9 cellular contexts compared by ENCODE assay signal in genomic region chr10:4663162-4663992, GRCh38.
DNase-seq lines count a peak whose midpoint lies in the region; ATAC-seq, FAIRE-seq and TF ChIP-seq lines count a peak whose summit lies in the region.
"Had no signal": no experiment of that assay in that cellular context is flagged by ENCODE, and none has a peak within 500 bp of the region (broad histone marks: within the 10 kb centered on the region; RNA-seq: fewer than 3 reads in every experiment).

No MANE protein-coding gene starts in this region.

- H3K36me3 ChIP-seq in CD8-positive, alpha-beta memory T cell (ENCODE audit: insufficient read depth, low read length), result no peaks in the 10 kb centered on the region

- POLR2A ChIA-PET in CD8-positive, alpha-beta memory T cell (lab: Charles Lee), result no interaction called here

- H3K9me3 ChIP-seq in CD8-positive, alpha-beta memory T cell (ENCODE audit: low read length), result no peaks in the 10 kb centered on the region

- H3K27ac Mint-ChIP-seq in activated naive CD8-positive, alpha-beta T cell treated with anti-CD3 and anti-CD28 coated beads, Interleukin-2, amount 50 U/mL, for 24 hours, result no peak overlapping the region
- no peak overlapping the region for H3K27ac Mint-ChIP-seq in activated naive CD8-positive, alpha-beta T cell treated with anti-CD3 and anti-CD28 coated beads for 36 hours
- no peak overlapping the region for H3K27ac Mint-ChIP-seq in CD8-positive, alpha-beta memory T cell

- no peak overlapping the region for H3K4me3 ChIP-seq in retinal pigment epithelial cell (ENCODE audit: low read length)
- H3K4me3 ChIP-seq in CD8-positive, alpha-beta memory T cell (ENCODE audit: low read length), result no peak overlapping the region

- CTCF ChIA-PET in CD8-positive, alpha-beta memory T cell (lab: Charles Lee), result interaction anchor here (1.4 kb wide), 1 partner anchor 1467 kb away, joined by 3 read pairs; no protein-coding TSS in a partner anchor

- no peaks in the 10 kb centered on the region for H3K4me1 ChIP-seq in CD8-positive, alpha-beta memory T cell (ENCODE audit: insufficient read depth, low read length)

- TF ChIP-seq CTCF in retinal pigment epithelial cell (conservative IDR thresholded peaks at IDR 0.05; ENCODE audit: low read depth, low read length), result no peak

- peaks cover 5% of the 10 kb centered on the region for H3K4me1 Mint-ChIP-seq in activated naive CD8-positive, alpha-beta T cell treated with anti-CD3 and anti-CD28 coated beads, Interleukin-2, amount 50 U/mL, for 24 hours
- H3K4me1 Mint-ChIP-seq in activated naive CD8-positive, alpha-beta T cell treated with anti-CD3 and anti-CD28 coated beads for 36 hours, result no peaks in the 10 kb centered on the region
- no peaks in the 10 kb centered on the region for H3K4me1 Mint-ChIP-seq in CD8-positive, alpha-beta memory T cell

- DNase-seq in activated naive CD8-positive, alpha-beta T cell treated with anti-CD3 and anti-CD28 coated beads, Interleukin-2, amount 50 U/mL, for 24 hours, result peak; percentile 10
- DNase-seq in activated naive CD8-positive, alpha-beta T cell treated with anti-CD3 and anti-CD28 coated beads for 36 hours, result no peak
- DNase-seq in NCI-H1436 (lab: John Stamatoyannopoulos, UW) (peak; percentile 89), Right ventricle myocardium inferior (ENCODE audit: missing footprints) (no peak), retinal pigment epithelial cell (ENCODE audit: low read depth) (peak; percentile 100)
- no peak for DNase-seq in CD8-positive, alpha-beta memory T cell

- no peaks in the 10 kb centered on the region for H3K9me3 Mint-ChIP-seq in activated naive CD8-positive, alpha-beta T cell treated with anti-CD3 and anti-CD28 coated beads, Interleukin-2, amount 50 U/mL, for 24 hours
- H3K9me3 Mint-ChIP-seq in activated naive CD8-positive, alpha-beta T cell treated with anti-CD3 and anti-CD28 coated beads for 36 hours, result no peaks in the 10 kb centered on the region
- H3K9me3 Mint-ChIP-seq in CD8-positive, alpha-beta memory T cell, result peaks cover 0 to under 1% (median 0%) of the 10 kb centered on the region in 5 donors
- H3K9me3 Mint-ChIP-seq: neural crest cell had no signal

- no peaks in the 10 kb centered on the region for H3K27me3 ChIP-seq in CD8-positive, alpha-beta memory T cell (ENCODE audit: insufficient read depth, low read length, poor library complexity, severe bottlenecking)

- H3K36me3 Mint-ChIP-seq in activated naive CD8-positive, alpha-beta T cell treated with anti-CD3 and anti-CD28 coated beads, Interleukin-2, amount 50 U/mL, for 24 hours (ENCODE audit: low read depth), result no peaks in the 10 kb centered on the region
- H3K36me3 Mint-ChIP-seq in activated naive CD8-positive, alpha-beta T cell treated with anti-CD3 and anti-CD28 coated beads for 36 hours, result no peaks in the 10 kb centered on the region
- no peaks in the 10 kb centered on the region for H3K36me3 Mint-ChIP-seq in CD8-positive, alpha-beta memory T cell

- H3K4me3 Mint-ChIP-seq in activated naive CD8-positive, alpha-beta T cell treated with anti-CD3 and anti-CD28 coated beads, Interleukin-2, amount 50 U/mL, for 24 hours, result no peak overlapping the region
- H3K4me3 Mint-ChIP-seq in activated naive CD8-positive, alpha-beta T cell treated with anti-CD3 and anti-CD28 coated beads for 36 hours, result no peak overlapping the region
- H3K4me3 Mint-ChIP-seq in CD8-positive, alpha-beta memory T cell, result no peak overlapping the region
- H3K4me3 Mint-ChIP-seq: neural crest cell had no signal

- intact Hi-C loops in Right ventricle myocardium inferior (cut with DNase I), result loop anchor here (1.0 to 10.0 kb wide), 9 partner anchors 22 to 1466 kb away; no protein-coding TSS in a partner anchor

- peak; percentile 98 for FAIRE-seq in TTC549 (lab: Jason Lieb, UNC)

- peaks cover 20% of the 10 kb centered on the region for H3K27me3 Mint-ChIP-seq in activated naive CD8-positive, alpha-beta T cell treated with anti-CD3 and anti-CD28 coated beads, Interleukin-2, amount 50 U/mL, for 24 hours
- peaks cover 31% of the 10 kb centered on the region for H3K27me3 Mint-ChIP-seq in activated naive CD8-positive, alpha-beta T cell treated with anti-CD3 and anti-CD28 coated beads for 36 hours
- H3K27me3 Mint-ChIP-seq in CD8-positive, alpha-beta memory T cell, result peaks cover 4 to 37% of the 10 kb centered on the region in 2 donors

- no peak overlapping the region for H3K27ac ChIP-seq in CD8-positive, alpha-beta memory T cell (ENCODE audit: low read depth, low read length)

- ATAC-seq in activated naive CD8-positive, alpha-beta T cell treated with anti-CD3 and anti-CD28 coated beads, Interleukin-2, amount 50 U/mL, for 24 hours, result peak; percentile 82
- ATAC-seq in HG02798 (IDR thresholded peaks at IDR 0.05; ENCODE audit: poor library complexity, unreplicated experiment) (peak; percentile 76), Right ventricle myocardium inferior (peak; percentile 88)

Comparison
In these comparisons a context has a peak if more than half of its experiments do, and no peak if none do; other contexts are left out.
1. DNase-seq: peak in activated naive CD8-positive, alpha-beta T cell treated with anti-CD3 and anti-CD28 coated beads, Interleukin-2, amount 50 U/mL, for 24 hours (single experiment), NCI-H1436 (single experiment) and retinal pigment epithelial cell (single experiment); none in activated naive CD8-positive, alpha-beta T cell treated with anti-CD3 and anti-CD28 coated beads for 36 hours (single experiment), Right ventricle myocardium inferior (single experiment) and CD8-positive, alpha-beta memory T cell (0 of 5).
2. Peak in every context shown above with its lines, with median percentiles within 50 percentile points of each other: ATAC-seq.